In the genomic region with DNA sequence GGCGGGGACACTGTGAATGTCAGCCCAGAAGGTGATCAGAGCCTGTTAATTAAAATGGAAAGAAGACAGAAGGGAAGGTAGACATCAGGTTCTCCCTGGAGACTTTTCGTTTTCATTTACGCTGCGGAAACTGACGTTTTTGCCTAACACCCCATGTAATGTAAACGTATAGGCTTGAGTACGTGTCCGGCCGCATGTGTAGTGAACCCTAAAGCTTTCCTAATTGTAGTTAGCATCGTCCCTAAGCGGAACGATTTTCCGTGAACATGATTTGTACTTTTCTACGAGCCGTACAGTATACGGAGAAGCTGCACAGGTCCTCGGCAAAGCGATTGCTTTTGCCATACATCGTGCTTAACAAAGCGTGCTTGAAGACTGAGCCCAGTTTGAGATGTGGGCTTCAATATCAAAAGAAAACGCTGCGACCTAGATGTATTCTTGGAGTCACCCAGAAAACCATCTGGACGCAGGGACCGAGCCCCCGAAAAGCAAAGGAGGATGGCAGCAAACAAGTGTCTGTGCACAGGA, we compare ENCODE assay signal across 8 cellular contexts. TPM values are rescaled to one million over a fixed set of nuclear protein-coding genes. Genes with fewer than 3 reads are reported as not detected.
DNase-seq lines count a peak whose midpoint lies in the region; ATAC-seq and TF ChIP-seq lines count a peak whose summit lies in the region.

No MANE protein-coding gene starts in this region.

- TF ChIP-seq EP300 in stomach (IDR thresholded peaks at IDR 0.05): no peak

- H3K4me3 ChIP-seq in WERI-Rb-1 (ENCODE audit: low read depth, low read length) (peak overlapping the region; percentile 99), iPS-11a (ENCODE audit: low read depth, low read length) (peak overlapping the region; percentile 99), stomach (peak overlapping the region; percentile 74 to 86 (median 80))

- peaks cover 14 to 50% (median 38%) of the 10 kb centered on the region in 4 donors for H3K4me1 ChIP-seq in stomach

- 0% methylated on average over 25 of the region's 25 CpGs for WGBS in stomach, 5 donors

- peaks cover 34% of the 10 kb centered on the region for H3K36me3 ChIP-seq in WERI-Rb-1
- peaks cover 0 to 13% (median 9%) of the 10 kb centered on the region in 4 donors for H3K36me3 ChIP-seq in stomach

- H3K9me3 ChIP-seq in WERI-Rb-1 (ENCODE audit: severe bottlenecking) (no peaks in the 10 kb centered on the region), stomach (no peaks in the 10 kb centered on the region)

- ATAC-seq in GM18858 (IDR thresholded peaks at IDR 0.05; ENCODE audit: unreplicated experiment): peak; percentile 9
- peak; percentile 12 for ATAC-seq in HG02759 (IDR thresholded peaks at IDR 0.05; ENCODE audit: unreplicated experiment)

- DNase-seq in WERI-Rb-1 (no peak), stomach (no peak), cerebellar nuclear complex (lab: John Stamatoyannopoulos, UW) (no peak), AG20443 (ENCODE audit: low spot score) (no peak), hypothalamus (lab: John Stamatoyannopoulos, UW) (no peak)

- H3K27me3 ChIP-seq in WERI-Rb-1 (ENCODE audit: insufficient read depth, low read depth, severe bottlenecking) (no peaks in the 10 kb centered on the region), stomach (no peaks in the 10 kb centered on the region)

- intact Hi-C loops in stomach (cut with DNase I; ENCODE audit: low total_unique reads): no loop called here

- TF ChIP-seq CTCF in WERI-Rb-1 (IDR thresholded peaks at IDR 0.05; ENCODE audit: low read depth, low read length): no peak
- no peak for TF ChIP-seq CTCF in stomach (IDR thresholded peaks at IDR 0.05)

- peak overlapping the region; percentile 95 for H3K27ac ChIP-seq in WERI-Rb-1
- peak overlapping the region; percentile 16 to 97 (median 93) for H3K27ac ChIP-seq in stomach

- TF ChIP-seq POLR2A in stomach (IDR thresholded peaks at IDR 0.05): no peak

RNA-seq across cellular contexts. Expression of a gene that starts 0.3 kb away (rescaled TPM):
- 10 to 100 TPM in 3 of 5 donors, 1 to 10 TPM in 1, not detected in 1; 5.8 to 99.1 (median 21.2) TPM for total RNA-seq in stomach
- 10 to 100 TPM; 11.9 to 24.7 (median 13.8) TPM for polyA plus RNA-seq in stomach

RNA-seq across cellular contexts. Expression of a gene that starts 1.0 kb away (rescaled TPM):
- total RNA-seq in stomach: 10 to 100 TPM in 1 of 5 donors, under 1 TPM in 1, not detected in 3; 0.92 to 31.0 TPM
- under 1 TPM in 2 of 3 donors, not detected in 1; 0.62 to 0.75 TPM for polyA plus RNA-seq in stomach
